In genomic region chr14:61360796-61361526, GRCh38 we compare ENCODE assay signal across 2 cellular contexts.
TF ChIP-seq lines count a peak whose summit lies in the region.

No MANE protein-coding gene starts in this region.

TF ChIP-seq in endothelial cell of umbilical vein, 7 proteins besides CTCF, POLR2A, EP300 and RAD21:
- TF ChIP-seq GATA2 (IDR thresholded peaks at IDR 0.05; ENCODE audit: insufficient read depth, insufficient read length, low read depth, low read length) (no peak), EZH2 (IDR thresholded peaks at IDR 0.05; ENCODE audit: borderline replicate concordance, low read depth, low read length, severe bottlenecking) (no peak), MYC (IDR thresholded peaks at IDR 0.05; ENCODE audit: low read depth, low read length) (no peak), JUN (IDR thresholded peaks at IDR 0.05; ENCODE audit: borderline replicate concordance, insufficient read depth, insufficient read length, low read depth) (no peak), FOS (IDR thresholded peaks at IDR 0.05; ENCODE audit: borderline replicate concordance, insufficient read depth, low read length) (no peak), MAX (IDR thresholded peaks at IDR 0.05; ENCODE audit: insufficient read depth, insufficient read length) (no peak)

TF ChIP-seq in HepG2, 621 proteins besides CTCF, POLR2A, EP300 and RAD21:
- TF ChIP-seq ZNF414 (CRISPR knock-in tag; IDR thresholded peaks at IDR 0.05) (no peak), ZNF446 (CRISPR knock-in tag; IDR thresholded peaks at IDR 0.05) (no peak), ZBTB39 (CRISPR knock-in tag; IDR thresholded peaks at IDR 0.05) (no peak), HNF4G (IDR thresholded peaks at IDR 0.05; ENCODE audit: borderline replicate concordance, low read depth, low read length) (no peak), HNF4G (CRISPR knock-in tag; IDR thresholded peaks at IDR 0.05; ENCODE audit: borderline replicate concordance, low read depth) (no peak), ELF3 (CRISPR knock-in tag; IDR thresholded peaks at IDR 0.05) (no peak), ZNF543 (CRISPR knock-in tag; IDR thresholded peaks at IDR 0.05) (no peak)
